In the genomic region with DNA sequence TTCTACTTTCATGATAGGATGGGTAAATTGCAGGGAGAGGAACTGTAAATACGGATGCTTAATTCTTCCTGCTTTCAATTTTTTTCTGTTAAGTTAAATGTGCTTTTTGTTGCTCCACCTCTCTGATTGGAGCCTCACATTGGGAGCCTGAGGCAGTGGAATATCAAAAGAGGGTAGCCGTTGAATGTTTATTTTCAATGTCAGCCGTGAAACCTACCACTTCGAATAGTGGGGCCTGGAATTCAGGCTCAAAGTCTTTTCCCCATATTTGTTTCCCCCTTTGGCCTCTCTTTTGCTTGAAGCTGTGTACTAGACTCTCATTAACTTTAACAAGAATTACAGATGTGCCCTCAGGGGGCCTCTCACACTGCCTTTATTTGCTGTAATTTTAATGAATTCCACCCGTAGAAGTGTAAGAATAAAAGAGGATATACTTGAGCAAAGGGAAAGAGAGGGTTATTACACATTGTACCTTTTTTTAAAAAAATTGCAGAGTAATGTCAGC, we compare ENCODE assay signal across 2 cellular contexts.
TF ChIP-seq lines count a peak whose summit lies in the region.

No MANE protein-coding gene starts in this region.

TF ChIP-seq in endothelial cell of umbilical vein, 7 proteins besides CTCF, POLR2A, EP300 and RAD21 (continued from another document):
- TF ChIP-seq MYC (IDR thresholded peaks at IDR 0.05; ENCODE audit: low read depth, low read length): no peak
- no peak for TF ChIP-seq EZH2 (IDR thresholded peaks at IDR 0.05; ENCODE audit: borderline replicate concordance, low read depth, low read length, severe bottlenecking)
- no peak for TF ChIP-seq POLR2AphosphoS5 (IDR thresholded peaks at IDR 0.05; ENCODE audit: insufficient read depth, low read depth, low read length)

TF ChIP-seq in neural cell, 6 proteins besides CTCF, POLR2A, EP300 and RAD21 (continued from another document):
- TF ChIP-seq, protein P1, sequence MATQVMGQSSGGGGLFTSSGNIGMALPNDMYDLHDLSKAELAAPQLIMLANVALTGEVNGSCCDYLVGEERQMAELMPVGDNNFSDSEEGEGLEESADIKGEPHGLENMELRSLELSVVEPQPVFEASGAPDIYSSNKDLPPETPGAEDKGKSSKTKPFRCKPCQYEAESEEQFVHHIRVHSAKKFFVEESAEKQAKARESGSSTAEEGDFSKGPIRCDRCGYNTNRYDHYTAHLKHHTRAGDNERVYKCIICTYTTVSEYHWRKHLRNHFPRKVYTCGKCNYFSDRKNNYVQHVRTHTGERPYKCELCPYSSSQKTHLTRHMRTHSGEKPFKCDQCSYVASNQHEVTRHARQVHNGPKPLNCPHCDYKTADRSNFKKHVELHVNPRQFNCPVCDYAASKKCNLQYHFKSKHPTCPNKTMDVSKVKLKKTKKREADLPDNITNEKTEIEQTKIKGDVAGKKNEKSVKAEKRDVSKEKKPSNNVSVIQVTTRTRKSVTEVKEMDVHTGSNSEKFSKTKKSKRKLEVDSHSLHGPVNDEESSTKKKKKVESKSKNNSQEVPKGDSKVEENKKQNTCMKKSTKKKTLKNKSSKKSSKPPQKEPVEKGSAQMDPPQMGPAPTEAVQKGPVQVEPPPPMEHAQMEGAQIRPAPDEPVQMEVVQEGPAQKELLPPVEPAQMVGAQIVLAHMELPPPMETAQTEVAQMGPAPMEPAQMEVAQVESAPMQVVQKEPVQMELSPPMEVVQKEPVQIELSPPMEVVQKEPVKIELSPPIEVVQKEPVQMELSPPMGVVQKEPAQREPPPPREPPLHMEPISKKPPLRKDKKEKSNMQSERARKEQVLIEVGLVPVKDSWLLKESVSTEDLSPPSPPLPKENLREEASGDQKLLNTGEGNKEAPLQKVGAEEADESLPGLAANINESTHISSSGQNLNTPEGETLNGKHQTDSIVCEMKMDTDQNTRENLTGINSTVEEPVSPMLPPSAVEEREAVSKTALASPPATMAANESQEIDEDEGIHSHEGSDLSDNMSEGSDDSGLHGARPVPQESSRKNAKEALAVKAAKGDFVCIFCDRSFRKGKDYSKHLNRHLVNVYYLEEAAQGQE (IDR thresholded peaks at IDR 0.05; ENCODE audit: borderline replicate concordance): no peak
- TF ChIP-seq EZH2 (IDR thresholded peaks at IDR 0.05; ENCODE audit: borderline replicate concordance, insufficient read depth, low read length, poor library complexity, severe bottlenecking): no peak
- TF ChIP-seq MXI1 (conservative IDR thresholded peaks at IDR 0.05; ENCODE audit: poor library complexity, severe bottlenecking): no peak
